19 cellular contexts compared by ENCODE assay signal in the genomic region with DNA sequence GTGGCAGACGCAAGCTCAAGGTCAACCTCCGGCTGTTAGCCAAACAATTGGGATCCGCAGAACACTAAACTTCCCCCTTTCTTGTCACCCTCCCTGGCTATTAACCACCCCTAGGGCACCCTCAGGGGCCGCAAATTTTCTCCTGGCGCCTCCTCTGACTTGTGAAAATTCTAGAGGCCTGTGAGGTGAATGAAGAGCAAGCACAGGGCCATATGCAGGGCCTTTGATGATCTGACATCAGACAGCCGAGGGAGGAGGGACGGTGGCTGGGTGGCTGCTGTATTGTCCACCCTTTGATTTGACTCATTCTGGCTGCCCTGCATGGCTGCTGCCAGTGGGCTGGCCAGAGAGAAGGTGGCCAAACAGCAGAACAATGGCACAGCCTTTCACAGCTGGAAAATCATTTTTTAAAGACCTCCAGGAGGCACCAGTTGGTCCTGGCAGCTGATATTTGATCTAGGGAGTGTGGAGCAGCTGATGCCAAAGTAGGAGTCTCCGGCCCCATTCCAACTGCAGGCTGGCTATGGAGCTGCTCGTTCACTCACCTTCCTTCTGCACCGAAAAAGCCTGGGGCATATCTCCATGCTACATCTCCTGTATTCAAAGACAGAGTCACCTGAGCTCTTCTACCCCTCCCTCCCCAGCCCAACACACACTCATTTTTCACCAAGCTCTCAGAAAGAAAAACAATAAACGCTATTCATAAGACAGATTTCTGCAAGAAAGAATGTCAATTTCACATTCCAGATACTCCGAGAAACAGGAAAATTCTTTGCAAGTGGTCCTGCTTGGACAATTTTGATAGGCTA. TPM values are rescaled to one million over a fixed set of nuclear protein-coding genes. Genes with fewer than 3 reads are reported as not detected.
DNase-seq lines count a peak whose midpoint lies in the region; TF ChIP-seq lines count a peak whose summit lies in the region.
"Had no signal": no experiment of that assay in that cellular context is flagged by ENCODE, and none has a peak within 500 bp of the region (broad histone marks: within the 10 kb centered on the region; RNA-seq: fewer than 3 reads in every experiment).

No MANE protein-coding gene starts in this region.

- no peak for TF ChIP-seq CTCF in prostate gland (IDR thresholded peaks at IDR 0.05)
- no peak for TF ChIP-seq CTCF in brain microvascular endothelial cell (IDR thresholded peaks at IDR 0.05; ENCODE audit: low read depth, low read length, missing control alignments)

- no peaks in the 10 kb centered on the region for H3K27me3 ChIP-seq in prostate gland (replicated peaks; ENCODE audit: insufficient read depth)
- no peaks in the 10 kb centered on the region for H3K27me3 ChIP-seq in brain microvascular endothelial cell (replicated peaks)
- H3K27me3 ChIP-seq: SJSA1, vagina had no signal

- no peaks in the 10 kb centered on the region for H3K36me3 ChIP-seq in prostate gland
- H3K36me3 ChIP-seq in brain microvascular endothelial cell (replicated peaks), result no peaks in the 10 kb centered on the region
- H3K36me3 ChIP-seq: SJSA1, stomach, vagina had no signal

- H3K27ac ChIP-seq in prostate gland (no peak overlapping the region), brain microvascular endothelial cell (no peak overlapping the region)
- H3K27ac ChIP-seq: psoas muscle, SJSA1, stomach, vagina had no signal

- intact Hi-C loops in prostate gland (cut with DNase I), result no loop called here

- H3K4me3 ChIP-seq in prostate gland, result no peak overlapping the region
- H3K4me3 ChIP-seq in brain microvascular endothelial cell (ENCODE audit: low read depth, low read length), result no peak overlapping the region
- H3K4me3 ChIP-seq: psoas muscle, SJSA1, stomach, vagina had no signal

- H3K9me3 ChIP-seq in prostate gland, result no peaks in the 10 kb centered on the region
- H3K9me3 ChIP-seq: psoas muscle, SJSA1, stomach, vagina had no signal

- no peak for TF ChIP-seq POLR2A in prostate gland (IDR thresholded peaks at IDR 0.05)

- WGBS in prostate gland, result 24% methylated on average over 12 of the region's 12 CpGs

- in situ Hi-C loops in brain microvascular endothelial cell (cut with HindIII; ENCODE audit: low pct_ligation_motif_present, low sequenced_read_pairs), result no loop called here

- peak; percentile 82 for DNase-seq in DMS 273 (lab: John Stamatoyannopoulos, UW; ENCODE audit: unreplicated experiment)
- peak; percentile 70 for DNase-seq in NCI-H1048 (lab: John Stamatoyannopoulos, UW)
- peak; percentile 85 for DNase-seq in NCI-H526 treated with DMSO at 0.1 percent for 48 hours (lab: John Stamatoyannopoulos, UW)
- DNase-seq in iPS-NIHi11 (ENCODE audit: low spot score), result peak; percentile 48
- no peak for DNase-seq in prostate gland (ENCODE audit: low spot score)
- no peak for DNase-seq in putamen (ENCODE audit: low spot score)
- DNase-seq in stimulated activated CD4-positive, alpha-beta T cell treated with anti-CD3 and anti-CD28 coated beads, Interleukin-4, amount 100 ng/mL, for 1 hour, result no peak
- DNase-seq in brain microvascular endothelial cell, result no peak
- DNase-seq: activated CD4-positive, alpha-beta T cell treated with anti-CD3 and anti-CD28 coated beads for 4 hours; activated naive CD4-positive, alpha-beta T cell treated with anti-CD3 and anti-CD28 coated beads, Interleukin-2, amount 50 U/mL, for 16 hours; HFFc6; naive B cell; NCI-H1436; psoas muscle; stomach; T1000 had no signal

- no peaks in the 10 kb centered on the region for H3K4me1 ChIP-seq in prostate gland (replicated peaks)
- H3K4me1 ChIP-seq: SJSA1, stomach, vagina had no signal

RNA-seq across cellular contexts. Expression of a gene that starts 44.9 kb away (rescaled TPM):
- total RNA-seq in prostate gland, result 1 to 10 TPM in 1 of 2 donors, not detected in 1; 1.9 TPM
- total RNA-seq: HFFc6, liver, psoas muscle, SJSA1, stomach, vagina had no signal

Comparison
In these comparisons a context has a peak if more than half of its experiments do, and no peak if none do; other contexts are left out.
1. DNase-seq: peak in DMS 273 (single experiment), NCI-H1048 (single experiment), NCI-H526 treated with DMSO at 0.1 percent for 48 hours (single experiment) and iPS-NIHi11 (single experiment); none in prostate gland (single experiment), putamen (single experiment), stimulated activated CD4-positive, alpha-beta T cell treated with anti-CD3 and anti-CD28 coated beads, Interleukin-4, amount 100 ng/mL, for 1 hour (single experiment) and brain microvascular endothelial cell (single experiment).